Comparison of ENCODE assay signal across 1 cellular context in genomic region chr2:201058914-201059313, GRCh38.
TF ChIP-seq lines count a peak whose summit lies in the region.

No MANE protein-coding gene starts in this region.

TF ChIP-seq in SK-N-SH, 30 proteins besides CTCF, POLR2A, EP300 and RAD21:
- TF ChIP-seq SIN3A (IDR thresholded peaks at IDR 0.05; ENCODE audit: borderline replicate concordance, low read depth, low read length) (no peak), PBX3 (IDR thresholded peaks at IDR 0.05) (no peak), TAF1 (IDR thresholded peaks at IDR 0.05; ENCODE audit: borderline replicate concordance, low read depth, low read length) (no peak), IRF3 (IDR thresholded peaks at IDR 0.05; ENCODE audit: low read depth, low read length) (no peak), FOSL2 (IDR thresholded peaks at IDR 0.05; ENCODE audit: borderline replicate concordance, low read depth) (no peak), RCOR1 (IDR thresholded peaks at IDR 0.05; ENCODE audit: low read length) (no peak), GABPA (IDR thresholded peaks at IDR 0.05; ENCODE audit: low read depth) (no peak), FOXJ3 (CRISPR knock-in tag; IDR thresholded peaks at IDR 0.05) (no peak), EZH2phosphoT487 (IDR thresholded peaks at IDR 0.05; ENCODE audit: borderline replicate concordance, low read depth) (no peak), ELF1 (IDR thresholded peaks at IDR 0.05) (no peak), USF2 (IDR thresholded peaks at IDR 0.05; ENCODE audit: borderline replicate concordance, low read depth, low read length) (no peak), TCF12 (IDR thresholded peaks at IDR 0.05) (no peak), RFX5 (IDR thresholded peaks at IDR 0.05; ENCODE audit: low read length) (no peak), JUND (IDR thresholded peaks at IDR 0.05) (no peak)
